15 cellular contexts compared by ENCODE assay signal in the genomic region with DNA sequence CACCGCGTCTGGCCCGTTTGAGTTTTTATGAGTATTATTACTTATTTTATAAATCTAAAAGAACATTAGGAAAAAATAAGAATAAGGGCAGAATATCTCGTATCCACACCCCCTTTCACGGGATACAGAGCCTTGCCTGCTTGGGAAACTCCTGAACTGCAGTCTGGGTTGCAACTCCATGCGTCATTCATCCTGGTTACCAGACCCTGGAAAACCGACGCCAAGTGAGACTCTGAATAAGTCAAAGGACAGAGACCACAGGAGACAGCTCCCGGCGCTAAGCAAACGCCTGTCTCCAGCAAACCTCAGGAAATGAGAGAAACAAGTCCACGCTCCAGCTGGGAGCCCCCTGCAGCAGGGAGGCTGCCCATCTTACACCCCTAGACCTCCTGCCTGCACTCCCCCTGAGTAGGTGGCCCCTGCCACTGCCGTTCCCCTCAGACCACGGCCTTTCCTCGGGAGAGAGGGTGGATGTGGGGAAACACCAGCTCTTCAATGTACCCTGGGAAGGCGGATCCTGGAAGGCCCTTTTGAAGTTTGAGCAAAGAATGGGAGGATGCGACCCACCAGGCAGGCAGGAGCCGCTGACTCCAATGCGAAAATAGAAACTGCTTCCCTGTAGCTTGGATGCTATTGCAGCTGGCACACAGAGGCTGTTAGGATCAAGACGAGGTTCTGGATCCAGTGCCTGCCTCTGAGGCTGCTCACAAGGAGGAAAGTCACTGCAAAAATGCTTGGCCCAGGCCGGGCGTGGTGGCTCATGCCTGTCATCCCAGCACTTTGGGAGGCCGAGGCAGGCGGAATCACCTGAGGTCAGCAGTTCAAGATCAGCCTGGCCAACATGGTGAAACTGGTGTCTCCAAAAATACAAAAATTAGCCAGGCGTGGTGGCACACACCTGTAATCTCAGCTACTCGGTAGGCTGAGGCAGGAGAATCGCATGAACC. TPM values are rescaled to one million over a fixed set of nuclear protein-coding genes. Genes with fewer than 3 reads are reported as not detected.
DNase-seq lines count a peak whose midpoint lies in the region; ATAC-seq and TF ChIP-seq lines count a peak whose summit lies in the region.
"Had no signal": no experiment of that assay in that cellular context is flagged by ENCODE, and none has a peak within 500 bp of the region (broad histone marks: within the 10 kb centered on the region; RNA-seq: fewer than 3 reads in every experiment).

No MANE protein-coding gene starts in this region.

- no peak for ATAC-seq in HG03025 (IDR thresholded peaks at IDR 0.05; ENCODE audit: low FRiP score, unreplicated experiment)
- ATAC-seq: mucosa of descending colon, T-cell had no signal

- CTCF ChIA-PET in AG04449 (lab: Yijun Ruan, JAX): interaction anchor here (1.5 to 3.6 kb wide), 6 partner anchors 13 to 68 kb away, joined by 3 to 30 read pairs (median 4); a partner anchor contains a TSS

- DNase-seq in AG04449 (ENCODE audit: low read depth, low spot score) (peak; percentile 38), M059J (ENCODE audit: low read depth) (peak; percentile 20), choroid plexus epithelial cell (ENCODE audit: low read depth) (peak; percentile 91), lung microvascular endothelial cell (ENCODE audit: low read depth in 2 of 2) (peak; percentile 63 to 97), SW 1271 (lab: John Stamatoyannopoulos, UW) (no peak), NCI-H1417 (lab: John Stamatoyannopoulos, UW) (no peak)
- DNase-seq in stimulated activated CD4-positive, alpha-beta T cell treated with anti-CD3 and anti-CD28 coated beads, Interleukin-4, amount 100 ng/mL, for 24 hours: no peak
- DNase-seq: endodermal cell, mucosa of descending colon, NCI-H2081, NCI-H526, ovary, PC-9, T-cell had no signal

- H3K4me3 ChIP-seq in AG04449 (ENCODE audit: low read depth, low read length) (peak overlapping the region; percentile 18; the same call in 1 of the 2 replicates), choroid plexus epithelial cell (ENCODE audit: low read depth, low read length) (no peak overlapping the region)
- H3K4me3 ChIP-seq: mucosa of descending colon, ovary, PC-9 had no signal

- no peak for TF ChIP-seq CTCF in AG04449 (IDR thresholded peaks at IDR 0.05; ENCODE audit: insufficient read depth, low read length, missing control alignments)
- TF ChIP-seq CTCF in choroid plexus epithelial cell (conservative IDR thresholded peaks at IDR 0.05; ENCODE audit: low read depth, low read length): no peak

- POLR2A ChIA-PET in AG04449 (lab: Yijun Ruan, JAX): no interaction called here

RNA-seq across cellular contexts. Expression of a gene that starts 37.7 kb away (rescaled TPM):
- total RNA-seq in M059J (2014; rRNA removed; shearing (Covaris generic)): 2.1 and 2.9 TPM in 2 replicates
- 2.6 and 5.8 TPM in 2 replicates for total RNA-seq in lung microvascular endothelial cell

Comparison
In these comparisons a context has a peak if more than half of its experiments do, and no peak if none do; other contexts are left out.
1. DNase-seq: peak in AG04449 (single experiment), M059J (single experiment), choroid plexus epithelial cell (single experiment) and lung microvascular endothelial cell (2 of 2); none in stimulated activated CD4-positive, alpha-beta T cell treated with anti-CD3 and anti-CD28 coated beads, Interleukin-4, amount 100 ng/mL, for 24 hours (single experiment), SW 1271 (0 of 2) and NCI-H1417 (0 of 3).